8 cellular contexts compared by ENCODE assay signal in the genomic region with DNA sequence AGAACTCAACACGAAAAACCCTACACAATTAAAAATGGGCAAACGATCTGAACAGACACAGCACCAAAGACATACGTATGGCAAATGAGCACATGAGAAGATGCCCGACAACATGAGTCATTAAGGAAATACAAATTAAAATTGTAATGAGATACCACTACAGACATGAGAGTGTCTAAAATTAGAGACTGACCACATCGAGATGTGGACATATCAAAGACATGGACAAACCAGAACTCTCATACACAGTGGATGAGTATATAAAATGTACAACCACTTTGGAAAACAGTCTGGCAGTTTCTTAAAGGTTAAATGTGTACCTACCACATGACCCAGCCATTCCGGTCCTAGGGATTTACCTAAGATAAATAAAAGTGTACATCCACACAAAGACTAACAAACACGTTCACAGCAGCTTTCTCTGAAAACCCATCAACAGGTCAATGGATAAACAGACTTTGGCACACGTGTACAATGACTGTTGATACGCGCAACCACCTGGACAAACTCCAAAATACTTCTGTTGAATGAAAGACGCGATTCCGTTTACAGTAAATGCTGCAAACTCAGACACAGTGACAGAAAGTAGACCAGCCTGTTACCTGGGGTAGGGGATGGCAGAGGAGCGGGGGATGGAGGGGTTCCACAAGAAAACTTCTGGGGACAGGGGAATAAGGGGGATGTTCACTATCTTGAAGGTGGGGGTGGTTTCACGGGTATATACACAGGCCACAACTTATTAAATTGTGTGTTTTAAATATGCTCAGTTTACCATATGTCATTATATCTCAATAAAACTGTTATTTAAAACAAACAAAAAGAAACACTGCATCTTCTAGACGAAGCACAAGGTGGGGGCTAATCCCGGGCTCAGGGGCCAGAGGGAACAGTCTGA. TPM values are rescaled to one million over a fixed set of nuclear protein-coding genes. Genes with fewer than 3 reads are reported as not detected.
DNase-seq lines count a peak whose midpoint lies in the region; ATAC-seq and TF ChIP-seq lines count a peak whose summit lies in the region.

No MANE protein-coding gene starts in this region.

- no peaks in the 10 kb centered on the region for H3K27me3 ChIP-seq in osteoblast (ENCODE audit: insufficient read depth, low read length)
- no peaks in the 10 kb centered on the region for H3K27me3 ChIP-seq in testis

- TF ChIP-seq POLR2A in testis (IDR thresholded peaks at IDR 0.05), result no peak

- intact Hi-C loops in testis (cut with DNase I; ENCODE audit: low total_unique reads), result no loop called here

- ATAC-seq in HG02970 (IDR thresholded peaks at IDR 0.05; ENCODE audit: low FRiP score, unreplicated experiment), result no peak

- peak overlapping the region; percentile 66 for H2AFZ ChIP-seq in osteoblast (ENCODE audit: low read length)

- no peaks in the 10 kb centered on the region for H3K36me3 Mint-ChIP-seq in chondrocyte (ENCODE audit: low read depth)

- peaks cover 61% of the 10 kb centered on the region for H3K79me2 ChIP-seq in osteoblast (ENCODE audit: insufficient read depth, low read length)

- H3K36me3 ChIP-seq in osteoblast (ENCODE audit: insufficient read depth, low read length) (no peaks in the 10 kb centered on the region), testis (ENCODE audit: low read depth, missing control alignments) (no peaks in the 10 kb centered on the region)

- peaks cover 36% of the 10 kb centered on the region for H3K4me1 ChIP-seq in osteoblast (ENCODE audit: insufficient read depth, low read length)
- peaks cover 21% of the 10 kb centered on the region for H3K4me1 ChIP-seq in testis

- H3K27ac ChIP-seq in osteoblast (ENCODE audit: low read depth, low read length), result peak overlapping the region; percentile 46
- H3K27ac ChIP-seq in testis, result no peak overlapping the region

- no peak for TF ChIP-seq CTCF in osteoblast (IDR thresholded peaks at IDR 0.05; ENCODE audit: extremely low read depth, low read depth, low read length)
- TF ChIP-seq CTCF in testis (IDR thresholded peaks at IDR 0.05), result no peak
- TF ChIP-seq CTCF in chondrocyte (IDR thresholded peaks at IDR 0.05), result no peak

- H3K9me3 ChIP-seq in osteoblast (ENCODE audit: low read depth, low read length), result no peaks in the 10 kb centered on the region
- H3K9me3 ChIP-seq in testis, result no peaks in the 10 kb centered on the region

- peaks cover 40% of the 10 kb centered on the region for H3K4me1 Mint-ChIP-seq in chondrocyte (ENCODE audit: low read depth)

- DNase-seq in EL, result peak; percentile 52
- DNase-seq in NCI-H2029 (lab: John Stamatoyannopoulos, UW), result peak; percentile 83
- DNase-seq in T47D (ENCODE audit: low read depth in 1 of 2, low spot score in 1 of 2), result peak; percentile 20 to 88
- DNase-seq in osteoblast (ENCODE audit: insufficient read length, low spot score, missing footprints), result peak; percentile 71
- DNase-seq in anterior cingulate cortex (lab: John Stamatoyannopoulos, UW), result no peak
- no peak for DNase-seq in testis
- DNase-seq in chondrocyte (ENCODE audit: low spot score), result no peak

- peaks cover 6% of the 10 kb centered on the region for H4K20me1 ChIP-seq in osteoblast (ENCODE audit: insufficient read depth, low read length)

- H3K27ac Mint-ChIP-seq in chondrocyte (ENCODE audit: unreplicated experiment), result no peak overlapping the region

- peak overlapping the region; percentile 71 for H3K4me3 ChIP-seq in osteoblast (ENCODE audit: insufficient read depth, low read length)
- H3K4me3 ChIP-seq in testis, result no peak overlapping the region

- H3K9me3 Mint-ChIP-seq in chondrocyte (ENCODE audit: low read depth), result no peaks in the 10 kb centered on the region

- WGBS in testis, 2 donors, result 63 to 73% methylated on average over 17 of the region's 17 CpGs

- H3K27me3 Mint-ChIP-seq in chondrocyte (ENCODE audit: low read depth), result no peaks in the 10 kb centered on the region

- H3K4me3 Mint-ChIP-seq in chondrocyte (ENCODE audit: unreplicated experiment), result no peak overlapping the region

- peak overlapping the region; percentile 96 for H3K4me2 ChIP-seq in osteoblast (ENCODE audit: insufficient read depth, low read length)

- in situ Hi-C loops in T47D (cut with HindIII; ENCODE audit: low pct_unique_long_range_greater_than_20kb, low sequenced_read_pairs), result no loop called here

RNA-seq across cellular contexts. Expression of gene TNK2, which starts 2.1 kb away (rescaled TPM):
- total RNA-seq in osteoblast (10.6 and 11.6 TPM in 2 replicates), testis (10 to 100 TPM; 71.4 to 71.6 TPM), chondrocyte (35.5 to 39.8 TPM (median 38.6 TPM) in 3 replicates)
- 43.9 TPM for polyA plus RNA-seq in testis (ENCODE audit: insufficient read depth, low read depth, low replicate concordance)

Comparison
In these comparisons a context has a peak if more than half of its experiments do, and no peak if none do; other contexts are left out.
1. DNase-seq: peak in EL (single experiment), NCI-H2029 (single experiment), T47D (2 of 2) and osteoblast (single experiment); none in anterior cingulate cortex (0 of 58), testis (single experiment) and chondrocyte (single experiment).